Comparison of ENCODE assay signal across 24 cellular contexts in the genomic region with DNA sequence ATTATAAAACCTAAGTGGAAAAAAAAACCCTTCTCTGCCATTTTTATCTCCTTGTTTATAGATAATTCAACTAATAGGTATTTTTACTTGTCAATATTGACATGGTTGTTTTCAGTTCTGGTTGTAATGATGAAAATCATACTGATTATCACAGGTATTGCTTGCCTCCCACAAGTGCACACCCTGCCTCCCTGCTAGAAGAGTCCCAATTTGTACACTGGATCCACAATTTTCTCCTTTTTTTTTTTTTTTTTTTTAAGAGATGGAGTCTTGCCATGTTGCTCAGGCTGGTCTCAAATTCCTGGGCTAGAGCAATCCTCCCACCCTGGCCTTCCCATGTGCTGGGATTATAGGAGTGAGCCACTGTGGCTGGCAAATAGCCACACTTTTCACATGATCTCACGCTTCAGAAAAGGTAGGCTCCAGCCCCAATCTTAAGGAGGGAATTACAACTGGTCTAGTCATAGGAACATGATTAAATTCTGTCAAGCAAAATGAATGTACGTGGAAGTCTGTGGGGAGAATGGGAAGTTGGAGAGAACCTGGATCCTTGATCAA. TPM values are rescaled to one million over a fixed set of nuclear protein-coding genes. Genes with fewer than 3 reads are reported as not detected.
DNase-seq lines count a peak whose midpoint lies in the region; TF ChIP-seq lines count a peak whose summit lies in the region.
"Had no signal": no experiment of that assay in that cellular context is flagged by ENCODE, and none has a peak within 500 bp of the region (broad histone marks: within the 10 kb centered on the region; RNA-seq: fewer than 3 reads in every experiment).

No MANE protein-coding gene starts in this region.

- no peaks in the 10 kb centered on the region for H3K9me3 ChIP-seq in skeletal muscle tissue (ENCODE audit: control insufficient read depth in 3 of 3, low read length in 3 of 3)
- H3K9me3 ChIP-seq: stomach, tibial nerve had no signal

- H3K9ac ChIP-seq in skeletal muscle tissue (ENCODE audit: low read depth in 1 of 3, low read length in 3 of 3) = peak overlapping the region in 2 of 3 donors; percentile 38 to 74
- H3K9ac ChIP-seq: KMS-11 had no signal

- H3K27ac ChIP-seq in skeletal muscle tissue (ENCODE audit: low read depth, low read length) = peak overlapping the region; percentile 8
- H3K27ac ChIP-seq: KMS-11, stomach, tibial nerve had no signal

- no peaks in the 10 kb centered on the region for H3K36me3 ChIP-seq in skeletal muscle tissue (ENCODE audit: control insufficient read depth in 3 of 3, insufficient read depth in 3 of 3, low read length in 3 of 3)
- H3K36me3 ChIP-seq: stomach, tibial nerve had no signal

- peak; percentile 67 to 85 for DNase-seq in NCI-H524 (lab: John Stamatoyannopoulos, UW)
- no peak for DNase-seq in NCI-H524 treated with DMSO at 0.1 percent for 48 hours (lab: John Stamatoyannopoulos, UW)
- peak; percentile 82 for DNase-seq in NCI-H226
- peak; percentile 33 for DNase-seq in kidney tubule cell (ENCODE audit: low spot score)
- DNase-seq in NCI-H446 (lab: John Stamatoyannopoulos, UW) = no peak
- DNase-seq in GM10266 (ENCODE audit: extremely low spot score) = no peak
- no peak for DNase-seq in retina
- DNase-seq: activated CD4-positive, alpha-beta T cell treated with anti-CD3 and anti-CD28 coated beads, Interleukin-2, amount 10 ng/mL, durations not matched to agents 24 days and 14 days; activated gamma-delta T cell treated with Interleukin-2 at 50 U/mL for 16 hours; activated T-cell treated with anti-CD3 and anti-CD28 coated beads, Interleukin-2, amount 50 U/mL, for 4 hours; CD8-positive, alpha-beta T cell; cerebellar nuclear complex; GF-D8; HCEC 1CT; hypothalamus; immature natural killer cell; mesendoderm; NCI-H510A; stomach; SW 1271; T1000 had no signal

- no peaks in the 10 kb centered on the region for H3K27me3 ChIP-seq in skeletal muscle tissue (ENCODE audit: control insufficient read depth in 3 of 3, insufficient read depth in 3 of 3, low read length in 3 of 3)
- H3K27me3 ChIP-seq: stomach, tibial nerve had no signal

- no peak for TF ChIP-seq CTCF in GM10266 (IDR thresholded peaks at IDR 0.05; ENCODE audit: control insufficient read depth, insufficient read depth, low read depth, missing control alignments)

- H3K4me1 ChIP-seq in skeletal muscle tissue (ENCODE audit: control insufficient read depth in 3 of 3, insufficient read depth in 3 of 3, low read length in 3 of 3) = peaks cover 14 to 21% (median 18%) of the 10 kb centered on the region in 3 donors
- H3K4me1 ChIP-seq: stomach had no signal

- H3K4me3 ChIP-seq in skeletal muscle tissue (ENCODE audit: low read length in 3 of 3) = peak overlapping the region in 1 of 3 donors; percentile 67
- H3K4me3 ChIP-seq: stomach, tibial nerve had no signal

RNA-seq across cellular contexts. Expression of gene DYNLT2, which starts 12.3 kb away (rescaled TPM):
- 0.52 TPM for total RNA-seq in skeletal muscle tissue

RNA-seq across cellular contexts. Expression of gene ERMARD, which starts 12.4 kb away (rescaled TPM):
- total RNA-seq in skeletal muscle tissue = 16.2 TPM

RNA-seq across cellular contexts. Expression of gene PHF10, which starts 14.8 kb away (rescaled TPM):
- total RNA-seq in skeletal muscle tissue = 29.7 TPM

RNA-seq across cellular contexts. Expression of gene C6orf120, which starts 37.1 kb away (rescaled TPM):
- 19.8 TPM for total RNA-seq in skeletal muscle tissue

RNA-seq across cellular contexts. Expression of gene WDR27, which starts 37.2 kb away (rescaled TPM):
- 24.5 TPM for total RNA-seq in skeletal muscle tissue

Comparison
In these comparisons a context has a peak if more than half of its experiments do, and no peak if none do; other contexts are left out.
1. DNase-seq: peak in NCI-H524 (2 of 2), NCI-H226 (single experiment) and kidney tubule cell (single experiment); none in NCI-H524 treated with DMSO at 0.1 percent for 48 hours (single experiment), NCI-H446 (0 of 2), GM10266 (single experiment) and retina (single experiment).